ENCODE assay signal across 14 cellular contexts in the genomic region with DNA sequence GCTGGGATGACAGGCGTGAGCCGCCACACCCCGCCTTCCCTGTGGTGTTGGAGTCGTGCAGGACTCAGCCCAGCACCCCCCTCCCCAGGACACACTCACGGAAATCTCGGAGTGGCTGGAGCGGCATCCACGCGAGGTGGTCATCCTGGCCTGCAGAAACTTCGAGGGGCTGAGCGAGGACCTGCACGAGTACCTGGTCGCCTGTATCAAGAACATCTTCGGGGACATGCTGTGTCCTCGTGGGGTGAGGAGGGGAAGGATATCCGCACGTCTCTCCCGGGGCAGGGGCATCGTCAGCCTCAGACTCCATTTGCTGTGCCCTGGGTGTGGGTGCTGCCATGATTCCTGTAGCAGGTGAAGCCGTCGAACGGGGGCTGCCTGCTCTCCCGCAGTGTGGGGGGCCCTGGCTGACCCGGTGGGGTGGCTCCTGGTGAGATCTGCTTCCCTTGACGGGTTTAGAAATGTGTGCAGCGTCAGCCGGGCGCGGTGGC.
"Had no signal": no experiment of that assay in that cellular context is flagged by ENCODE, and none has a peak within 500 bp of the region (broad histone marks: within the 10 kb centered on the region; RNA-seq: fewer than 3 reads in every experiment).

No MANE protein-coding gene starts in this region.

- H3K27ac ChIP-seq: gastroesophageal sphincter, SK-N-MC, thyroid gland, uterus had no signal

- H3K36me3 ChIP-seq: thyroid gland, uterus had no signal

- H3K4me3 ChIP-seq: gastroesophageal sphincter, SK-N-MC, thyroid gland, uterus had no signal

- H3K9me3 ChIP-seq: gastroesophageal sphincter, thyroid gland, uterus had no signal

- FAIRE-seq: astrocyte, bronchial epithelial cell had no signal

- ATAC-seq: gastroesophageal sphincter; stimulated activated memory B cell treated with anti-CD40 and anti-IgM and Interleukin-4, amounts not matched to agents 10 μg/mL and 1 μg/mL and 100 μg/mL, for 72 hours; T-cell had no signal

- DNase-seq: activated CD4-positive, alpha-beta T cell treated with anti-CD3 and anti-CD28 coated beads for 1 hour; activated naive CD4-positive, alpha-beta T cell treated with Interleukin-2 at 50 U/mL for 16 hours; islet precursor cell; nucleus accumbens; stimulated activated CD4-positive, alpha-beta T cell treated with anti-CD3 and anti-CD28 coated beads, Interleukin-2, amount 100 ng/mL, for 48 hours; T-cell; T1000; uterus had no signal

- H3K27me3 ChIP-seq: gastroesophageal sphincter, thyroid gland, uterus had no signal

- H3K4me1 ChIP-seq: thyroid gland, uterus had no signal
